ENCODE assay signal across 12 cellular contexts in the genomic region with DNA sequence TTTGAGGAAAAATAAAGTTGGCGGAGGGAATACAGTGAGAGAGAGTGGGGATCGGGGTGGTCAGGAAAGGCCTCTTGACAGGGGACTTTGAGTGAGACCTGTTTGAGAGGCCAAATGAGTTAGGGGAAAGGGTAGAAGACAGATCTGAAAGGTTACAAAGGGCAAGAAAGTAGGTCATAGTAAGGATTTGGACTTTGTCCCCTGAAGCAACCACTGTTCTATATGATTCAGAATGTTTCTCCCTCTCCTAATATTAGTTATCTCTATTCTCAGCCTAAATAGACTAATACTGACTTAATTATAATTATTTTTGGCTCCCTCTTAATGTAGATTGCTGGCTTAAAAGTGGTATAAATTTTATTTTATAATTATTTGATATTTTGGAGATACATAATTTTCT.
DNase-seq lines count a peak whose midpoint lies in the region; ATAC-seq and TF ChIP-seq lines count a peak whose summit lies in the region.
"Had no signal": no experiment of that assay in that cellular context is flagged by ENCODE, and none has a peak within 500 bp of the region (broad histone marks: within the 10 kb centered on the region; RNA-seq: fewer than 3 reads in every experiment).

No MANE protein-coding gene starts in this region.

- peak overlapping the region; percentile 25 for H3K27ac ChIP-seq in ACC112 (ENCODE audit: low read depth, low read length)
- peak overlapping the region; percentile 62; the same call in 1 of the 2 replicates for H3K27ac ChIP-seq in Panc1 (ENCODE audit: low read length)
- peak overlapping the region; percentile 58 for H3K27ac ChIP-seq in psoas muscle
- H3K27ac ChIP-seq: BLaER1 had no signal

- H3K27me3 ChIP-seq in ACC112 (ENCODE audit: insufficient read depth, low read length) (no peaks in the 10 kb centered on the region), Panc1 (ENCODE audit: control insufficient read depth, insufficient read depth, low read length) (no peaks in the 10 kb centered on the region), psoas muscle (ENCODE audit: insufficient read depth in 3 of 3, low read length in 2 of 3) (no peaks in the 10 kb centered on the region), HAP-1 (ENCODE audit: low read depth) (no peaks in the 10 kb centered on the region)
- H3K27me3 ChIP-seq: BLaER1 had no signal

- H2AFZ ChIP-seq in ACC112 (ENCODE audit: low read length, unreplicated experiment) = no peak overlapping the region

- TF ChIP-seq CTCF in Panc1 (IDR thresholded peaks at IDR 0.05) = no peak
- TF ChIP-seq CTCF in psoas muscle (IDR thresholded peaks at IDR 0.05) = no peak

- no TSS peak for BruUV-seq in Panc1 (replicated peaks; lab: Mats Ljungman, UMichigan)

- no peaks in the 10 kb centered on the region for H3K79me2 ChIP-seq in ACC112 (ENCODE audit: control insufficient read depth, insufficient read depth, low read length, unreplicated experiment)

- in situ Hi-C loops in Panc1 (cut with HindIII; ENCODE audit: low pct_unique_long_range_greater_than_20kb, low sequenced_read_pairs) (no loop called here), HAP-1 (cut with MboI; ENCODE audit: low sequenced_read_pairs) (no loop called here)

- intact Hi-C loops in Panc1 (cut with micrococcal nuclease; ENCODE audit: unreplicated experiment) (no loop called here), psoas muscle (cut with DNase I) (no loop called here)

- no peaks in the 10 kb centered on the region for H3K9me3 ChIP-seq in Panc1 (ENCODE audit: control insufficient read depth, insufficient read depth, low read depth, low read length)
- H3K9me3 ChIP-seq in psoas muscle = no peaks in the 10 kb centered on the region
- no peaks in the 10 kb centered on the region for H3K9me3 ChIP-seq in HAP-1
- H3K9me3 ChIP-seq: BLaER1, Caco-2 had no signal

- ATAC-seq in GM18861 (IDR thresholded peaks at IDR 0.05; ENCODE audit: unreplicated experiment) (peak; percentile 41), Panc1 (no peak), psoas muscle (peak in 2 of 4 donors; percentile 21 to 59)
- ATAC-seq: HepG2 had no signal

- no peak for DNase-seq in Panc1 (ENCODE audit: low read depth, low spot score)
- no peak for DNase-seq in psoas muscle
- no peak for DNase-seq in activated naive CD4-positive, alpha-beta T cell (lab: John Stamatoyannopoulos, UW)
- DNase-seq in DMS153 treated with DMSO at 0.1 percent for 48 hours (lab: John Stamatoyannopoulos, UW; ENCODE audit: unreplicated experiment) = no peak
- no peak for DNase-seq in HAP-1 (ENCODE audit: low spot score in 2 of 2)
- DNase-seq: AML-193; Caco-2; CD8-positive, alpha-beta memory T cell had no signal

- H3K36me3 ChIP-seq in ACC112 (ENCODE audit: insufficient read depth, low read length) (no peaks in the 10 kb centered on the region), Panc1 (ENCODE audit: control insufficient read depth, insufficient read depth, low read length) (no peaks in the 10 kb centered on the region), psoas muscle (ENCODE audit: insufficient read depth in 1 of 2, low read depth in 1 of 2) (peaks cover 0 to 3% of the 10 kb centered on the region in 2 donors), HAP-1 (replicated peaks) (no peaks in the 10 kb centered on the region)
- H3K36me3 ChIP-seq: BLaER1 had no signal

- CTCF ChIA-PET in Panc1 (lab: Charles Lee) = no interaction called here

- no peak overlapping the region for H3K4me3 ChIP-seq in ACC112 (ENCODE audit: low read depth, low read length)
- no peak overlapping the region for H3K4me3 ChIP-seq in Panc1 (ENCODE audit: low read depth in 2 of 2, low read length in 2 of 2)
- no peak overlapping the region for H3K4me3 ChIP-seq in psoas muscle
- no peak overlapping the region for H3K4me3 ChIP-seq in HAP-1
- H3K4me3 ChIP-seq: BLaER1 had no signal

- POLR2A ChIA-PET in Panc1 (lab: Charles Lee) = no interaction called here

- peaks cover 18% of the 10 kb centered on the region for H3K4me1 ChIP-seq in ACC112 (ENCODE audit: control insufficient read depth, insufficient read depth, low read length, unreplicated experiment)
- H3K4me1 ChIP-seq in Panc1 (ENCODE audit: control insufficient read depth, insufficient read depth, low read length) = peaks cover 24% of the 10 kb centered on the region
- peaks cover 14% of the 10 kb centered on the region for H3K4me1 ChIP-seq in psoas muscle
- H3K4me1 ChIP-seq in HAP-1 = peaks cover 27% of the 10 kb centered on the region
- H3K4me1 ChIP-seq: Caco-2 had no signal

- WGBS in psoas muscle, 3 donors = 95 to 97% (median 97%) methylated on average over 2 of the region's 2 CpGs
